25 cellular contexts compared by ENCODE assay signal in genomic region chr13:74825949-74826246, GRCh38.
"Had no signal": no experiment of that assay in that cellular context is flagged by ENCODE, and none has a peak within 500 bp of the region (broad histone marks: within the 10 kb centered on the region; RNA-seq: fewer than 3 reads in every experiment).

No MANE protein-coding gene starts in this region.

- H3K27ac Mint-ChIP-seq: activated CD4-positive, alpha-beta memory T cell treated with anti-CD3 and anti-CD28 coated beads for 36 hours; activated CD4-positive, alpha-beta T cell treated with anti-CD3 and anti-CD28 coated beads, Interleukin-2, amount 10 ng/mL, durations not matched to agents 7 days and 5 days; activated naive CD4-positive, alpha-beta T cell treated with anti-CD3 and anti-CD28 coated beads for 36 hours; activated naive CD8-positive, alpha-beta T cell; T-cell had no signal

- H3K27me3 ChIP-seq: Peyer's patch had no signal

- H3K36me3 ChIP-seq: Peyer's patch had no signal

- H3K36me3 Mint-ChIP-seq: activated CD4-positive, alpha-beta memory T cell treated with anti-CD3 and anti-CD28 coated beads for 36 hours; activated naive CD8-positive, alpha-beta T cell; T-cell had no signal

- H3K27ac ChIP-seq: Peyer's patch, VCaP had no signal

- H3K4me1 Mint-ChIP-seq: activated CD4-positive, alpha-beta T cell treated with anti-CD3 and anti-CD28 coated beads, Interleukin-2, amount 10 ng/mL, durations not matched to agents 7 days and 5 days; T-cell had no signal

- DNase-seq: activated CD4-positive, alpha-beta memory T cell treated with anti-CD3 and anti-CD28 coated beads for 36 hours; activated CD4-positive, alpha-beta T cell treated with anti-CD3 and anti-CD28 coated beads, Interleukin-2, amount 10 ng/mL, durations not matched to agents 7 days and 5 days; activated CD4-positive, CD25-positive, alpha-beta regulatory T cell; activated CD8-positive, alpha-beta memory T cell treated with anti-CD3 and anti-CD28 coated beads for 24 hours; activated gamma-delta T cell; activated naive CD4-positive, alpha-beta T cell treated with anti-CD3 and anti-CD28 coated beads for 36 hours; activated T-cell treated with anti-CD3 and anti-CD28 coated beads, Interleukin-2, amount 50 U/mL, for 4 hours; caudate nucleus; MM.1S; NCI-H1105; NCI-H1436; NCI-H1694 treated with DMSO at 0.1 percent for 48 hours; NCI-H2029 treated with DMSO at 0.1 percent for 48 hours; NCI-H510A treated with DMSO at 0.1 percent for 48 hours; NCI-H69; NK-92 treated with Interleukin-12 subunit alpha and Interleukin-12 subunit beta, amount 100 ng/mL, for 24 hours; OCI-M1; Peyer's patch; SHP77 treated with DMSO at 0.1 percent for 48 hours; T-cell; T-helper 2 cell; T1000 had no signal

- H3K4me3 ChIP-seq: Peyer's patch had no signal

- FAIRE-seq: TTC549 had no signal

- H3K27me3 Mint-ChIP-seq: activated CD4-positive, alpha-beta memory T cell treated with anti-CD3 and anti-CD28 coated beads for 36 hours; activated CD4-positive, alpha-beta T cell treated with anti-CD3 and anti-CD28 coated beads, Interleukin-2, amount 10 ng/mL, durations not matched to agents 7 days and 5 days; activated naive CD8-positive, alpha-beta T cell had no signal

- H3K4me1 ChIP-seq: Peyer's patch had no signal

- H3K4me3 Mint-ChIP-seq: activated CD4-positive, alpha-beta memory T cell treated with anti-CD3 and anti-CD28 coated beads for 36 hours; activated CD4-positive, alpha-beta T cell treated with anti-CD3 and anti-CD28 coated beads, Interleukin-2, amount 10 ng/mL, durations not matched to agents 7 days and 5 days; activated naive CD4-positive, alpha-beta T cell treated with anti-CD3 and anti-CD28 coated beads for 36 hours; activated naive CD8-positive, alpha-beta T cell; activated T-cell treated with anti-CD3 and anti-CD28 coated beads, Interleukin-2, amount 50 U/mL, for 4 hours; T-cell had no signal

- H3K9me3 ChIP-seq: Peyer's patch had no signal

- H3K9me3 Mint-ChIP-seq: activated CD4-positive, alpha-beta memory T cell treated with anti-CD3 and anti-CD28 coated beads for 36 hours; activated CD4-positive, alpha-beta T cell treated with anti-CD3 and anti-CD28 coated beads, Interleukin-2, amount 10 ng/mL, durations not matched to agents 7 days and 5 days; activated naive CD4-positive, alpha-beta T cell treated with anti-CD3 and anti-CD28 coated beads for 36 hours; activated T-cell treated with anti-CD3 and anti-CD28 coated beads, Interleukin-2, amount 50 U/mL, for 4 hours; T-cell had no signal

- ATAC-seq: activated T-cell treated with anti-CD3 and anti-CD28 coated beads, Interleukin-2, amount 50 U/mL, for 4 hours; T-cell had no signal
